In genomic region chr5:40676643-40677333, GRCh38 we compare ENCODE assay signal across 8 cellular contexts. TPM values are rescaled to one million over a fixed set of nuclear protein-coding genes. Genes with fewer than 3 reads are reported as not detected.
DNase-seq lines count a peak whose midpoint lies in the region; ATAC-seq, FAIRE-seq and TF ChIP-seq lines count a peak whose summit lies in the region.

No MANE protein-coding gene starts in this region.

- H3K9me3 ChIP-seq in A673 (ENCODE audit: low read depth, low read length, poor library complexity, severe bottlenecking): no peaks in the 10 kb centered on the region

- intact Hi-C loops in A673 (cut with micrococcal nuclease; ENCODE audit: unreplicated experiment): no loop called here

- BruUV-seq in A673 (replicated peaks; lab: Mats Ljungman, UMichigan): no TSS peak

- ATAC-seq in HG02763 (IDR thresholded peaks at IDR 0.05; ENCODE audit: unreplicated experiment): no peak

- peaks cover 5% of the 10 kb centered on the region for H3K27me3 ChIP-seq in A673 (replicated peaks; ENCODE audit: insufficient read depth, low read depth, low read length, poor library complexity)

- no peak for TF ChIP-seq CTCF in A673 (conservative IDR thresholded peaks at IDR 0.05; ENCODE audit: low read depth, low read length)
- no peak for TF ChIP-seq CTCF in astrocyte of the cerebellum (IDR thresholded peaks at IDR 0.05; ENCODE audit: low read depth, low read length, missing control alignments)

- DNase-seq in A673 (ENCODE audit: low spot score) (peak; percentile 48), HTR-8/SVneo (ENCODE audit: insufficient read length, low spot score) (peak; percentile 75), astrocyte of the cerebellum (ENCODE audit: low read depth) (peak; percentile 80), lung microvascular endothelial cell (ENCODE audit: low read depth in 2 of 2) (peak; percentile 58 to 95), NCI-H524 (lab: John Stamatoyannopoulos, UW) (no peak), NCI-H510A (lab: John Stamatoyannopoulos, UW) (no peak), medulla oblongata (ENCODE audit: extremely low spot score) (no peak)

- CTCF ChIA-PET in A673 (lab: Charles Lee): no interaction called here

- POLR2A ChIA-PET in A673 (lab: Charles Lee; ENCODE audit: low non-redundant PET): no interaction called here

- peak; percentile 80 for FAIRE-seq in HTR-8/SVneo (lab: Jason Lieb, UNC)

- H3K36me3 ChIP-seq in A673 (ENCODE audit: insufficient read depth, low read length, poor library complexity, severe bottlenecking): no peaks in the 10 kb centered on the region

- no peak overlapping the region for H3K27ac ChIP-seq in A673 (ENCODE audit: low read depth, low read length, poor library complexity, severe bottlenecking)

- in situ Hi-C loops in astrocyte of the cerebellum (cut with HindIII; ENCODE audit: low sequenced_read_pairs): no loop called here

- H3K4me1 ChIP-seq in A673 (ENCODE audit: insufficient read depth, low read length, poor library complexity, severe bottlenecking): peaks cover 26% of the 10 kb centered on the region

- H3K4me3 ChIP-seq in A673 (ENCODE audit: low read depth, low read length, poor library complexity, severe bottlenecking): no peak overlapping the region
- no peak overlapping the region for H3K4me3 ChIP-seq in astrocyte of the cerebellum (ENCODE audit: low read depth, low read length)

RNA-seq across cellular contexts. Expression of gene PTGER4, which starts 2.9 kb away (rescaled TPM):
- total RNA-seq in A673 (2021) (2.1 and 2.5 TPM in 2 replicates), lung microvascular endothelial cell (5.2 and 7.6 TPM in 2 replicates)

Comparison
In these comparisons a context has a peak if more than half of its experiments do, and no peak if none do; other contexts are left out.
1. DNase-seq: peak in A673 (single experiment), HTR-8/SVneo (single experiment), astrocyte of the cerebellum (single experiment) and lung microvascular endothelial cell (2 of 2); none in NCI-H524 (0 of 2), NCI-H510A (single experiment) and medulla oblongata (single experiment).